Comparison of ENCODE assay signal across 16 cellular contexts in genomic region chr13:40801255-40802217, GRCh38. TPM values are rescaled to one million over a fixed set of nuclear protein-coding genes. Genes with fewer than 3 reads are reported as not detected.
DNase-seq lines count a peak whose midpoint lies in the region; ATAC-seq, FAIRE-seq and TF ChIP-seq lines count a peak whose summit lies in the region.
"Had no signal": no experiment of that assay in that cellular context is flagged by ENCODE, and none has a peak within 500 bp of the region (broad histone marks: within the 10 kb centered on the region; RNA-seq: fewer than 3 reads in every experiment).

No MANE protein-coding gene starts in this region.

- no peak overlapping the region for H2BK15ac ChIP-seq in mesenchymal stem cell (ENCODE audit: low read depth, poor library complexity, severe bottlenecking)

- no peak overlapping the region for H3K4me2 ChIP-seq in mesenchymal stem cell (ENCODE audit: low read length, poor library complexity, severe bottlenecking)

- TF ChIP-seq CTCF in Caco-2 (IDR thresholded peaks at IDR 0.05; ENCODE audit: insufficient read depth in 1 of 2, low read depth in 1 of 2, low read length in 1 of 2, severe bottlenecking in 1 of 2, unreplicated experiment in 1 of 2) (no peak), WTC11 (IDR thresholded peaks at IDR 0.05) (no peak), D721Med (IDR thresholded peaks at IDR 0.05; ENCODE audit: insufficient read depth, missing control alignments) (no peak)

- no peaks in the 10 kb centered on the region for H3K27me3 Mint-ChIP-seq in Caco-2 (ENCODE audit: insufficient read depth, unreplicated experiment)
- no peaks in the 10 kb centered on the region for H3K27me3 Mint-ChIP-seq in WTC11 (ENCODE audit: low read depth)

- H3K36me3 Mint-ChIP-seq in Caco-2 (ENCODE audit: insufficient read depth, unreplicated experiment) = peaks cover 42% of the 10 kb centered on the region
- peaks cover 22% of the 10 kb centered on the region for H3K36me3 Mint-ChIP-seq in WTC11

- no peaks in the 10 kb centered on the region for H3K9me3 ChIP-seq in Caco-2
- H3K9me3 ChIP-seq in mesenchymal stem cell (ENCODE audit: control insufficient read depth, low read length) = no peaks in the 10 kb centered on the region
- no peaks in the 10 kb centered on the region for H3K9me3 ChIP-seq in small intestine (ENCODE audit: control insufficient read depth, low read depth)

- H3K36me3 ChIP-seq in Caco-2 (ENCODE audit: control insufficient read depth, insufficient read depth, low read length) (peaks cover 2% of the 10 kb centered on the region), mesenchymal stem cell (ENCODE audit: control insufficient read depth in 1 of 2, insufficient read depth in 2 of 2, low read depth in 1 of 2, low read length in 2 of 2) (peaks cover 24 to 74% of the 10 kb centered on the region in 2 experiments), small intestine (ENCODE audit: control insufficient read depth in 2 of 2, insufficient read depth in 2 of 2, low read length in 2 of 2) (peaks cover 4 to 16% of the 10 kb centered on the region in 2 donors)

- H3K4me1 Mint-ChIP-seq in Caco-2 (ENCODE audit: low read depth, unreplicated experiment) = no peaks in the 10 kb centered on the region
- H3K4me1 Mint-ChIP-seq in WTC11 = no peaks in the 10 kb centered on the region

- no peak overlapping the region for H2BK120ac ChIP-seq in mesenchymal stem cell (ENCODE audit: low read depth, low read length)

- H4K91ac ChIP-seq in mesenchymal stem cell (ENCODE audit: low read length) = no peak overlapping the region

- CTCF ChIA-PET in Caco-2 (lab: Charles Lee) (interaction anchor here (0.6 to 1.3 kb wide), 2 partner anchors 24 to 121 kb away, joined by 4 read pairs; no protein-coding TSS in a partner anchor), WTC11 (lab: Charles Lee) (no interaction called here)

- peaks cover 3% of the 10 kb centered on the region for H3K79me1 ChIP-seq in mesenchymal stem cell (replicated peaks; ENCODE audit: low read length, poor library complexity, severe bottlenecking)

- no peak overlapping the region for H3K18ac ChIP-seq in mesenchymal stem cell (ENCODE audit: low read depth in 1 of 2, low read length in 2 of 2)

- H3K14ac ChIP-seq in mesenchymal stem cell (ENCODE audit: low read length in 2 of 2) = no peak overlapping the region

- no peak overlapping the region for H3K9ac ChIP-seq in mesenchymal stem cell (ENCODE audit: low read length)

- H3K23ac ChIP-seq in mesenchymal stem cell (ENCODE audit: low read length in 2 of 2) = no peak overlapping the region

- POLR2A ChIA-PET in Caco-2 (lab: Charles Lee) = interaction anchor here (0.6 kb wide), 1 partner anchor 659 kb away, joined by 3 read pairs; no protein-coding TSS in a partner anchor
- POLR2A ChIA-PET in WTC11 (lab: Charles Lee) = no interaction called here

- peaks cover 4% of the 10 kb centered on the region; the same call in 1 of the 2 replicates for H3K4me1 ChIP-seq in Caco-2
- H3K4me1 ChIP-seq in mesenchymal stem cell (ENCODE audit: control insufficient read depth, insufficient read depth, low read depth, low read length) = no peaks in the 10 kb centered on the region
- H3K4me1 ChIP-seq in small intestine (ENCODE audit: control insufficient read depth in 2 of 2, insufficient read depth in 1 of 2, low read depth in 1 of 2, low read length in 1 of 2) = peaks cover 6 to 19% of the 10 kb centered on the region in 2 donors

- no peak overlapping the region for H3K4ac ChIP-seq in mesenchymal stem cell (ENCODE audit: low read depth in 1 of 2, low read length in 2 of 2)

- no peak overlapping the region for H2AFZ ChIP-seq in mesenchymal stem cell (ENCODE audit: low read depth, low read length)

- peak; percentile 10 for FAIRE-seq in small intestine (lab: Jason Lieb, UNC)
- FAIRE-seq in D721Med (lab: Jason Lieb, UNC) = no peak
- FAIRE-seq: GM19239 had no signal

- peak overlapping the region; percentile 19 for H4K8ac ChIP-seq in mesenchymal stem cell (ENCODE audit: low read length)

- no peaks in the 10 kb centered on the region for H3K9me3 Mint-ChIP-seq in Caco-2 (ENCODE audit: unreplicated experiment)
- H3K9me3 Mint-ChIP-seq in WTC11 = no peaks in the 10 kb centered on the region
- H3K9me3 Mint-ChIP-seq: CD14-positive monocyte had no signal

- H3K4me3 Mint-ChIP-seq in Caco-2 (ENCODE audit: unreplicated experiment) = no peak overlapping the region
- no peak overlapping the region for H3K4me3 Mint-ChIP-seq in WTC11
- H3K4me3 Mint-ChIP-seq: CD14-positive monocyte had no signal

- H3K27me3 ChIP-seq in Caco-2 (replicated peaks; ENCODE audit: control insufficient read depth, insufficient read depth, low read length) (no peaks in the 10 kb centered on the region), mesenchymal stem cell (ENCODE audit: control insufficient read depth in 1 of 2, insufficient read depth in 1 of 2, low read length in 2 of 2) (no peaks in the 10 kb centered on the region), small intestine (ENCODE audit: control insufficient read depth in 2 of 2, insufficient read depth in 2 of 2, low read length in 2 of 2) (no peaks in the 10 kb centered on the region)

- ATAC-seq in WTC11 (no peak), HG03025 (IDR thresholded peaks at IDR 0.05; ENCODE audit: low FRiP score, unreplicated experiment) (no peak)
- ATAC-seq: PC-3 had no signal

- DNase-seq in Caco-2 = peak in 1 of 2 experiments; percentile 28
- DNase-seq in WTC11 (ENCODE audit: low spot score) = no peak
- no peak for DNase-seq in mesenchymal stem cell
- peak; percentile 98 for DNase-seq in small intestine
- no peak for DNase-seq in NCI-H146 (lab: John Stamatoyannopoulos, UW)
- DNase-seq in D721Med (ENCODE audit: insufficient read length, low spot score) = no peak
- DNase-seq: DND-41, GF-D8, Kasumi-1, NCI-H2029, NCI-H345, NCI-H526 treated with DMSO at 0.1 percent for 48 hours, PC-3 had no signal

- intact Hi-C loops in Caco-2 (cut with micrococcal nuclease; ENCODE audit: unreplicated experiment) = loop anchor here (1.0 kb wide), 1 partner anchor 12 kb away; the partner anchor contains the start of gene SLC25A15

- WGBS in mesenchymal stem cell = 91% methylated on average over 6 of the region's 6 CpGs
- WGBS in small intestine, 3 donors = 12 to 55% (median 44%) methylated on average over 6 of the region's 6 CpGs

- no peak overlapping the region for H2AK5ac ChIP-seq in mesenchymal stem cell (ENCODE audit: low read length, severe bottlenecking)

- H3K4me3 ChIP-seq in Caco-2 (ENCODE audit: low read depth, low read length) (no peak overlapping the region), mesenchymal stem cell (ENCODE audit: insufficient read depth in 1 of 2, low read depth in 1 of 2, low read length in 2 of 2) (no peak overlapping the region), small intestine (ENCODE audit: low read depth in 1 of 2, low read length in 2 of 2) (no peak overlapping the region)

- no peak overlapping the region for H3K27ac ChIP-seq in mesenchymal stem cell (ENCODE audit: low read length, poor library complexity, severe bottlenecking)
- peak overlapping the region; percentile 56 to 79 for H3K27ac ChIP-seq in small intestine (ENCODE audit: low read depth in 1 of 2, low read length in 1 of 2)

- BruUV-seq in Caco-2 (replicated peaks; lab: Mats Ljungman, UMichigan) = no TSS peak

- no peak overlapping the region for H2BK5ac ChIP-seq in mesenchymal stem cell (ENCODE audit: low read depth, low read length, poor library complexity, severe bottlenecking)

- H2BK12ac ChIP-seq in mesenchymal stem cell (ENCODE audit: low read length in 2 of 2) = no peak overlapping the region

- H3K27ac Mint-ChIP-seq in Caco-2 (ENCODE audit: unreplicated experiment) = peak overlapping the region; percentile 17
- 0 out of 2 replicates have a peak overlapping the region, but pooled peaks have one; percentile 21 for H3K27ac Mint-ChIP-seq in WTC11

TF ChIP-seq in WTC11, 78 proteins besides CTCF, POLR2A, EP300 and RAD21 (continues in another document):
- TF ChIP-seq NR3C1 (CRISPR knock-in tag; conservative IDR thresholded peaks at IDR 0.05; ENCODE audit: low read depth) = no peak
- TF ChIP-seq, protein P1, sequence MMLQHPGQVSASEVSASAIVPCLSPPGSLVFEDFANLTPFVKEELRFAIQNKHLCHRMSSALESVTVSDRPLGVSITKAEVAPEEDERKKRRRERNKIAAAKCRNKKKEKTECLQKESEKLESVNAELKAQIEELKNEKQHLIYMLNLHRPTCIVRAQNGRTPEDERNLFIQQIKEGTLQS (CRISPR knock-in tag; conservative IDR thresholded peaks at IDR 0.05) = no peak
- TF ChIP-seq ATF1 (CRISPR knock-in tag; IDR thresholded peaks at IDR 0.05) = no peak
- no peak for TF ChIP-seq NR2C2 (CRISPR knock-in tag; IDR thresholded peaks at IDR 0.05)
- TF ChIP-seq JAZF1 (CRISPR knock-in tag; IDR thresholded peaks at IDR 0.05) = no peak
- no peak for TF ChIP-seq NFYB (CRISPR knock-in tag; conservative IDR thresholded peaks at IDR 0.05; ENCODE audit: low read depth)
- TF ChIP-seq AR (CRISPR knock-in tag; IDR thresholded peaks at IDR 0.05) = no peak

RNA-seq across cellular contexts. Expression of gene SLC25A15, which starts 12.1 kb away (rescaled TPM):
- total RNA-seq in Caco-2 (2022) = 22.6 and 27.4 TPM in 2 replicates
- 20.2 to 20.7 TPM (median 20.2 TPM) in 3 replicates for total RNA-seq in WTC11 (2021)
- 11.0 TPM for polyA plus RNA-seq in mesenchymal stem cell (2013, experiment 1 of 2)
- polyA plus RNA-seq in mesenchymal stem cell (2013, experiment 2 of 2) = 12.1 TPM
- polyA plus RNA-seq in small intestine = 10 to 100 TPM; 23.2 to 42.0 (median 24.0) TPM

RNA-seq across cellular contexts. Expression of gene MRPS31, which starts 30.5 kb away (rescaled TPM):
- 34.4 and 37.0 TPM in 2 replicates for total RNA-seq in Caco-2 (2022)
- 25.5 to 28.0 TPM (median 26.1 TPM) in 3 replicates for total RNA-seq in WTC11 (2021)
- 19.2 TPM for polyA plus RNA-seq in mesenchymal stem cell (2013, experiment 1 of 2)
- polyA plus RNA-seq in mesenchymal stem cell (2013, experiment 2 of 2) = 20.2 TPM
- polyA plus RNA-seq in small intestine = 10 to 100 TPM; 19.2 to 23.3 (median 22.5) TPM
